In the genomic region with DNA sequence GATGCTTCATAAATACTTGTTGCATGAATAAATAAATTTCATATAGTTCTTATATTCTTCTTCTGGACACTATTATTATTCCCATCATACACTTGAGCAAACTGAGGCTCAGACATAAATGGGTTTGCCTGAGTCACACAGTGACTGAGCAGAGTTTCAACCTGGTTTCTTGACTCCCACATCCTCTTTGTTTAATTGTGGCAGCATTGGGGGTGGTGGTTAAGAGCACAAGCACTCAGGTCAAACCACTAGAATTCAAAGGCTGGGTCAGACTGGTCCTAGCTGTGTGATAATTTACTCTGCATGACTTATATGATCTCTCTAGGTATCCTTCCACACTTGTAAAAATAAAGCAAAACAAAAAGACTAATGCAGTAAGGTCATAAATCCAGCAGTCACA, we compare ENCODE assay signal across 28 cellular contexts.
"Had no signal": no experiment of that assay in that cellular context is flagged by ENCODE, and none has a peak within 500 bp of the region (broad histone marks: within the 10 kb centered on the region; RNA-seq: fewer than 3 reads in every experiment).

No MANE protein-coding gene starts in this region.

- H3K9me3 Mint-ChIP-seq: activated T-cell treated with anti-CD3 and anti-CD28 coated beads, Interleukin-2, amount 50 U/mL, for 4 hours had no signal

- H3K36me3 Mint-ChIP-seq: activated naive CD4-positive, alpha-beta T cell treated with anti-CD3 and anti-CD28 coated beads, Interleukin-2, amount 50 U/mL, for 24 hours; immature natural killer cell; mesothelial cell of epicardium had no signal

- H3K4me1 Mint-ChIP-seq: activated CD4-positive, alpha-beta memory T cell treated with anti-CD3 and anti-CD28 coated beads, Interleukin-2, amount 10 ng/mL, durations not matched to agents 7 days and 5 days; activated CD4-positive, alpha-beta T cell treated with anti-CD3 and anti-CD28 coated beads, Interleukin-2, amount 10 ng/mL, durations not matched to agents 7 days and 5 days; activated naive CD4-positive, alpha-beta T cell treated with anti-CD3 and anti-CD28 coated beads, Interleukin-2, amount 50 U/mL, for 24 hours; activated naive CD8-positive, alpha-beta T cell treated with anti-CD3 and anti-CD28 coated beads, Interleukin-2, amount 50 U/mL, for 24 hours; immature natural killer cell; mesothelial cell of epicardium; naive thymus-derived CD4-positive, alpha-beta T cell; stimulated activated naive CD8-positive, alpha-beta T cell treated with anti-CD3 and anti-CD28 coated beads, Interleukin-15, amount 100 ng/mL, for 72 hours had no signal

- DNase-seq: activated CD4-positive, alpha-beta memory T cell treated with anti-CD3 and anti-CD28 coated beads, Interleukin-2, amount 10 ng/mL, durations not matched to agents 7 days and 5 days; activated CD4-positive, alpha-beta T cell treated with anti-CD3 and anti-CD28 coated beads for 1 hour; activated CD4-positive, alpha-beta T cell treated with anti-CD3 and anti-CD28 coated beads, Interleukin-2, amount 10 ng/mL, durations not matched to agents 7 days and 5 days; activated naive CD8-positive, alpha-beta T cell treated with anti-CD3 and anti-CD28 coated beads, Interleukin-2, amount 50 U/mL, for 24 hours; activated T-cell treated with anti-CD3 and anti-CD28 coated beads, Interleukin-2, amount 50 U/mL, for 4 hours; amygdala; caudate nucleus; foreskin fibroblast; head of caudate nucleus; hypothalamus; immature natural killer cell; naive thymus-derived CD4-positive, alpha-beta T cell; pancreas; retina; stimulated activated CD4-positive, alpha-beta T cell treated with anti-CD3 and anti-CD28 coated beads, Interleukin-12 subunit alpha, Interleukin-12 subunit beta, amount 100 ng/mL, for 4 hours; stimulated activated CD4-positive, alpha-beta T cell treated with anti-CD3 and anti-CD28 coated beads, Interleukin-4, amount 100 ng/mL, for 1 hour; stimulated activated naive CD8-positive, alpha-beta T cell treated with anti-CD3 and anti-CD28 coated beads, Interleukin-15, amount 100 ng/mL, for 72 hours; substantia nigra; upper lobe of left lung had no signal

- H3K27ac Mint-ChIP-seq: activated CD4-positive, alpha-beta memory T cell treated with anti-CD3 and anti-CD28 coated beads, Interleukin-2, amount 10 ng/mL, durations not matched to agents 7 days and 5 days; activated CD4-positive, alpha-beta T cell treated with anti-CD3 and anti-CD28 coated beads, Interleukin-2, amount 10 ng/mL, durations not matched to agents 7 days and 5 days; activated naive CD4-positive, alpha-beta T cell treated with anti-CD3 and anti-CD28 coated beads, Interleukin-2, amount 50 U/mL, for 24 hours; activated naive CD8-positive, alpha-beta T cell treated with anti-CD3 and anti-CD28 coated beads, Interleukin-2, amount 50 U/mL, for 24 hours; activated T-helper 2 cell treated with anti-CD3 and anti-CD28 coated beads, Interferon-gamma antibody, Interleukin-2, Interleukin-4, amounts not matched to agents 10 μg/mL and 5 μg/mL and 100 μg/mL, durations not matched to agents 14 hours and 24 hours and 36 hours; immature natural killer cell; mesothelial cell of epicardium; naive thymus-derived CD4-positive, alpha-beta T cell; stimulated activated naive CD8-positive, alpha-beta T cell treated with anti-CD3 and anti-CD28 coated beads, Interleukin-15, amount 100 ng/mL, for 72 hours; WTC11 had no signal

- ATAC-seq: activated naive CD8-positive, alpha-beta T cell treated with anti-CD3 and anti-CD28 coated beads, Interleukin-2, amount 50 U/mL, for 24 hours; activated T-cell treated with anti-CD3 and anti-CD28 coated beads, Interleukin-2, amount 50 U/mL, for 4 hours; esophagus mucosa; naive thymus-derived CD4-positive, alpha-beta T cell; pancreas; sciatic nerve; stimulated activated naive CD8-positive, alpha-beta T cell treated with anti-CD3 and anti-CD28 coated beads, Interleukin-15, amount 100 ng/mL, for 72 hours; WTC11 had no signal

- H3K4me3 Mint-ChIP-seq: activated CD4-positive, alpha-beta memory T cell treated with anti-CD3 and anti-CD28 coated beads, Interleukin-2, amount 10 ng/mL, durations not matched to agents 7 days and 5 days; activated CD4-positive, alpha-beta T cell treated with anti-CD3 and anti-CD28 coated beads, Interleukin-2, amount 10 ng/mL, durations not matched to agents 7 days and 5 days; activated naive CD4-positive, alpha-beta T cell treated with anti-CD3 and anti-CD28 coated beads, Interleukin-2, amount 50 U/mL, for 24 hours; activated naive CD8-positive, alpha-beta T cell treated with anti-CD3 and anti-CD28 coated beads, Interleukin-2, amount 50 U/mL, for 24 hours; activated T-cell treated with anti-CD3 and anti-CD28 coated beads, Interleukin-2, amount 50 U/mL, for 4 hours; immature natural killer cell; mesothelial cell of epicardium; naive thymus-derived CD4-positive, alpha-beta T cell; stimulated activated naive CD8-positive, alpha-beta T cell treated with anti-CD3 and anti-CD28 coated beads, Interleukin-15, amount 100 ng/mL, for 72 hours; WTC11 had no signal

- H3K4me3 ChIP-seq: pancreas, prostate gland, skin epidermis, upper lobe of left lung, vagina had no signal
